ENCODE assay signal across 1 cellular context in the genomic region with DNA sequence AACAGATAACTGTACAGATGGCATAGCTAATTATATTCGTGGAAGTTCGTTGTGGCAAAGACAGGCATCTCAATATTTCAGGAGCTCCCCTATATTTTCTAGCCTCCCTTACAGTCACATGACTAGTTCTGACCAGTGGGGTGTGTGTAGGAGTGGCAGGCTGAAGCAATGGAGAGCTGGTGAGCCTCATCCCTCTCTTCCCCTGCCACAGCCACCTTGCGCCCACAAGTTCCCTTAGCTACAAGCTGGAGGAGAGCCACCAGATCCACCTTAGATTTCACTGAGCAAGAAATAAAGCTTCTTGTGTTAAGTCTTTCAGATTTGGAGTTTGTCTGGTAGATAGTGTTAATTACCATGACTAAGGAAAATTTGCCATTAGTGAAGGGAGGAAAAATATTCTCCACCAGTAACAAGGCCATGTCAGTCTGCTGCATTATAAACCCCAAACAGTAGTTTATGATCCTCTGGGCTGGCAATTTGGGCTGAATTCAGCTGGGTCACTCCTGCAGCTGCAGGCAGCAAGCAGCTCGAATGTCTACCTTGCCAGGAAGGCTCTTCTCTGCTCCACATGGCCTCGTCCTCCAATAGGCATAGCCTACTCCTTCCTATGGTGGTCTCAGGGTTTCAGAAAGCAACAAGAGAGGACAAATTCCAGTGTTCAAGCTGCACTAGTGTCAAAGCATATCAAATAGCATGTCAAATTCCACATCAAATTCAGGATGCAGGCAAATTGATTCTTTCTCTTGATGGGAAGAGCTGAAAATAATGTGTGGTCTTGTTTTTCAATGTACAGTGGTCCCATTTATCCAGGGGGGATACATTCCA.
TF ChIP-seq lines count a peak whose summit lies in the region.

No MANE protein-coding gene starts in this region.

TF ChIP-seq in H1, 55 proteins besides CTCF, POLR2A, EP300 and RAD21:
- TF ChIP-seq SP4 (IDR thresholded peaks at IDR 0.05; ENCODE audit: low read length) = no peak
- TF ChIP-seq SIRT6 (IDR thresholded peaks at IDR 0.05; ENCODE audit: low read length) = no peak
- TF ChIP-seq, protein P1, sequence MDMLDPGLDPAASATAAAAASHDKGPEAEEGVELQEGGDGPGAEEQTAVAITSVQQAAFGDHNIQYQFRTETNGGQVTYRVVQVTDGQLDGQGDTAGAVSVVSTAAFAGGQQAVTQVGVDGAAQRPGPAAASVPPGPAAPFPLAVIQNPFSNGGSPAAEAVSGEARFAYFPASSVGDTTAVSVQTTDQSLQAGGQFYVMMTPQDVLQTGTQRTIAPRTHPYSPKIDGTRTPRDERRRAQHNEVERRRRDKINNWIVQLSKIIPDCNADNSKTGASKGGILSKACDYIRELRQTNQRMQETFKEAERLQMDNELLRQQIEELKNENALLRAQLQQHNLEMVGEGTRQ (IDR thresholded peaks at IDR 0.05; ENCODE audit: low read length) = peak; percentile 52; the same call in 1 of the 2 replicates
- TF ChIP-seq CEBPB (IDR thresholded peaks at IDR 0.05; ENCODE audit: low read depth, low read length) = no peak
- TF ChIP-seq MAFK (IDR thresholded peaks at IDR 0.05; ENCODE audit: low read depth, low read length) = peak; percentile 25; the same call in 1 of the 2 replicates
